In genomic region chr16:31754998-31755615, GRCh38 we compare ENCODE assay signal across 18 cellular contexts.
DNase-seq lines count a peak whose midpoint lies in the region; TF ChIP-seq lines count a peak whose summit lies in the region.
"Had no signal": no experiment of that assay in that cellular context is flagged by ENCODE, and none has a peak within 500 bp of the region (broad histone marks: within the 10 kb centered on the region; RNA-seq: fewer than 3 reads in every experiment).

No MANE protein-coding gene starts in this region.

- H3K9me3 Mint-ChIP-seq in endothelial cell (ENCODE audit: unreplicated experiment) (peaks cover 72% of the 10 kb centered on the region), progenitor cell of endocrine pancreas (ENCODE audit: low read depth) (peaks cover 70% of the 10 kb centered on the region)

- H2AFZ ChIP-seq in Karpas-422 (ENCODE audit: low read length) = no peak overlapping the region
- H2AFZ ChIP-seq: GM23338 had no signal

- H3K27me3 Mint-ChIP-seq in endothelial cell (ENCODE audit: unreplicated experiment) = peaks cover 4% of the 10 kb centered on the region
- no peaks in the 10 kb centered on the region for H3K27me3 Mint-ChIP-seq in progenitor cell of endocrine pancreas
- H3K27me3 Mint-ChIP-seq: CD4-positive, CD25-positive, alpha-beta regulatory T cell had no signal

- peak overlapping the region in 6 of 10 experiments; percentile 9 to 40 (median 20); a peak in 5 of 20 replicates for H3K4me3 ChIP-seq in BLaER1 treated with 17β-estradiol and CSF1 and Interleukin-3, amounts not matched to agents 10 nM and 100 nM
- H3K4me3 ChIP-seq in adipocyte (ENCODE audit: low read length) = peak overlapping the region; percentile 75
- H3K4me3 ChIP-seq in Karpas-422 (ENCODE audit: low read length) = no peak overlapping the region
- H3K4me3 ChIP-seq: GM23338, SJCRH30 had no signal

- peaks cover 94 to 96% (median 95%) of the 10 kb centered on the region in 11 experiments for H3K9me3 ChIP-seq in BLaER1 treated with 17β-estradiol and CSF1 and Interleukin-3, amounts not matched to agents 10 nM and 100 nM (replicated peaks in 1 of 11)
- H3K9me3 ChIP-seq in adipocyte (ENCODE audit: control insufficient read depth, low read length) (peaks cover 96% of the 10 kb centered on the region), Karpas-422 (ENCODE audit: low read length) (peaks cover 77% of the 10 kb centered on the region)

- peak overlapping the region; percentile 72 for H3K4me3 Mint-ChIP-seq in endothelial cell (ENCODE audit: unreplicated experiment)
- no peak overlapping the region for H3K4me3 Mint-ChIP-seq in progenitor cell of endocrine pancreas (ENCODE audit: low read depth)
- H3K4me3 Mint-ChIP-seq: CD4-positive, CD25-positive, alpha-beta regulatory T cell; GM23338; HFFc6 had no signal

- peaks cover 25% of the 10 kb centered on the region for H3K79me2 ChIP-seq in Karpas-422 (ENCODE audit: low read length)

- H3K4me1 ChIP-seq in BLaER1 treated with 17β-estradiol and CSF1 and Interleukin-3, amounts not matched to agents 10 nM and 100 nM = no peaks in the 10 kb centered on the region
- H3K4me1 ChIP-seq in adipocyte (ENCODE audit: control insufficient read depth, insufficient read depth, low read length) (no peaks in the 10 kb centered on the region), Karpas-422 (ENCODE audit: low read length) (no peaks in the 10 kb centered on the region)
- H3K4me1 ChIP-seq: SJCRH30 had no signal

- H3K27me3 ChIP-seq in BLaER1 treated with 17β-estradiol and CSF1 and Interleukin-3, amounts not matched to agents 10 nM and 100 nM = no peaks in the 10 kb centered on the region
- H3K27me3 ChIP-seq in adipocyte (replicated peaks; ENCODE audit: control insufficient read depth, insufficient read depth, low read length) = no peaks in the 10 kb centered on the region
- H3K27me3 ChIP-seq in Karpas-422 (ENCODE audit: low read length) = no peaks in the 10 kb centered on the region
- H3K27me3 ChIP-seq: SJCRH30 had no signal

- no peak overlapping the region for H3K27ac Mint-ChIP-seq in endothelial cell (ENCODE audit: unreplicated experiment)
- H3K27ac Mint-ChIP-seq in progenitor cell of endocrine pancreas = peak overlapping the region; percentile 19
- H3K27ac Mint-ChIP-seq: CD4-positive, CD25-positive, alpha-beta regulatory T cell; GM23338; HFFc6 had no signal

- H3K4me1 Mint-ChIP-seq in endothelial cell (ENCODE audit: unreplicated experiment) (no peaks in the 10 kb centered on the region), progenitor cell of endocrine pancreas (ENCODE audit: low read depth) (no peaks in the 10 kb centered on the region)
- H3K4me1 Mint-ChIP-seq: GM23338 had no signal

- no peaks in the 10 kb centered on the region for H4K20me1 ChIP-seq in BLaER1 treated with 17β-estradiol and CSF1 and Interleukin-3, amounts not matched to agents 10 nM and 100 nM
- no peaks in the 10 kb centered on the region for H4K20me1 ChIP-seq in Karpas-422 (ENCODE audit: insufficient read depth, low read depth, low read length)

- no peak overlapping the region for H3K9ac ChIP-seq in BLaER1 treated with 17β-estradiol and CSF1 and Interleukin-3, amounts not matched to agents 10 nM and 100 nM
- no peak overlapping the region for H3K9ac ChIP-seq in adipocyte (ENCODE audit: low read length)
- no peak overlapping the region for H3K9ac ChIP-seq in Karpas-422 (ENCODE audit: low read length)

- DNase-seq in adipocyte (ENCODE audit: low read depth) = no peak
- DNase-seq in endothelial cell (ENCODE audit: low spot score) = no peak
- no peak for DNase-seq in progenitor cell of endocrine pancreas (ENCODE audit: low spot score, unreplicated experiment)
- no peak for DNase-seq in NCI-H2227 (lab: John Stamatoyannopoulos, UW; ENCODE audit: unreplicated experiment)
- no peak for DNase-seq in T1000 (lab: John Stamatoyannopoulos, UW)
- no peak for DNase-seq in Karpas-422
- DNase-seq: CD4-positive, CD25-positive, alpha-beta regulatory T cell; DMS79 treated with DMSO at 0.1 percent for 48 hours; GDM1; HFFc6; NCI-H1417; NCI-H2081; NCI-H345; NCI-H526 treated with DMSO at 0.1 percent for 48 hours; RPMI8226; SJCRH30 had no signal

- H3K36me3 ChIP-seq in BLaER1 treated with 17β-estradiol and CSF1 and Interleukin-3, amounts not matched to agents 10 nM and 100 nM = peaks cover 86 to 96% (median 94%) of the 10 kb centered on the region in 11 experiments
- H3K36me3 ChIP-seq in adipocyte (ENCODE audit: control insufficient read depth, insufficient read depth, low read length, severe bottlenecking) = peaks cover 77% of the 10 kb centered on the region
- H3K36me3 ChIP-seq in Karpas-422 (ENCODE audit: insufficient read depth, low read length) = peaks cover 66% of the 10 kb centered on the region

- H3K36me3 Mint-ChIP-seq in endothelial cell (ENCODE audit: low read depth, unreplicated experiment) = peaks cover 94% of the 10 kb centered on the region
- H3K36me3 Mint-ChIP-seq in progenitor cell of endocrine pancreas (ENCODE audit: insufficient read depth) = peaks cover 86% of the 10 kb centered on the region

- TF ChIP-seq CTCF in endothelial cell (IDR thresholded peaks at IDR 0.05; ENCODE audit: unreplicated experiment) (no peak), progenitor cell of endocrine pancreas (IDR thresholded peaks at IDR 0.05; ENCODE audit: unreplicated experiment) (no peak)

- H3K27ac ChIP-seq in BLaER1 treated with 17β-estradiol and CSF1 and Interleukin-3, amounts not matched to agents 10 nM and 100 nM = no peak overlapping the region
- H3K27ac ChIP-seq in Karpas-422 (ENCODE audit: low read length) = no peak overlapping the region
- H3K27ac ChIP-seq: SJCRH30 had no signal

- H3K9me2 ChIP-seq in Karpas-422 (replicated peaks; ENCODE audit: insufficient read depth, low read length) = no peaks in the 10 kb centered on the region

- H3K4me2 ChIP-seq in BLaER1 treated with 17β-estradiol and CSF1 and Interleukin-3, amounts not matched to agents 10 nM and 100 nM = no peak overlapping the region
- no peak overlapping the region for H3K4me2 ChIP-seq in Karpas-422 (ENCODE audit: low read depth, low read length, poor library complexity, severe bottlenecking)
- H3K4me2 ChIP-seq: GM23338 had no signal
